16 cellular contexts compared by ENCODE assay signal in the genomic region with DNA sequence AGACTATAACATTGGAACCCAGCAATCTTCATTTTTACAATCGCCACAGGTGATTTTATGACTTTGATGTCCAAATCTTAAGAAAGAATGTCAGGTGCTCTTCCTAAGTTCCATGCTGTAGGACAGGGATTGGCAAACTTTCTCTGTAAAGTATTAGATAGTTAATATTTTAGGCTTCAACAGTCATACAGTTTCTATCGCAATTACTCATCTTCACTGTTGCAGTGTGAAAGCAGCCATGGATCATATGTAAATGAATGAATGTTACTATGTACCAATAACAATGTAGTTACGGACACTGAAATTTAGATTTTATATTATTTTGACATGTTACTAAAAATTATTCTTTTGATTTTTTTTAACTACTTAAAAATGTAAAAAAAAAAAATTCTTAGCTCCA.
A peak's percentile ranks its signal among the peaks of the same experiment; 100 is the strongest.
DNase-seq lines count a peak whose midpoint lies in the region; ATAC-seq and TF ChIP-seq lines count a peak whose summit lies in the region.
"Had no signal": no experiment of that assay in that cellular context is flagged by ENCODE, and none has a peak within 500 bp of the region (broad histone marks: within the 10 kb centered on the region; RNA-seq: fewer than 3 reads in every experiment).

No MANE protein-coding gene starts in this region.

- TF ChIP-seq CTCF in omental fat pad (IDR thresholded peaks at IDR 0.05), result no peak

- ATAC-seq in GM18873 (IDR thresholded peaks at IDR 0.05; ENCODE audit: low FRiP score, unreplicated experiment), result peak; percentile 55
- peak; percentile 68 for ATAC-seq in HG02759 (IDR thresholded peaks at IDR 0.05; ENCODE audit: unreplicated experiment)
- ATAC-seq in HG03378 (IDR thresholded peaks at IDR 0.05; ENCODE audit: unreplicated experiment), result peak; percentile 58
- ATAC-seq in omental fat pad (ENCODE audit: low FRiP score), result no peak
- ATAC-seq in HG03354 (IDR thresholded peaks at IDR 0.05; ENCODE audit: poor library complexity, severe bottlenecking, unreplicated experiment), result no peak

- DNase-seq in GM03348 (ENCODE audit: low spot score), result no peak
- DNase-seq in activated CD4-positive, CD25-positive, alpha-beta regulatory T cell treated with anti-CD3 and anti-CD28 coated beads, Interleukin-2, amount 50 U/mL, for 72 hours, result no peak
- DNase-seq in omental fat pad (ENCODE audit: low spot score), result no peak
- DNase-seq: DMS53, NCI-H1092, NCI-H146, NCI-H2081, NCI-H510A treated with DMSO at 0.1 percent for 48 hours, NCI-H82, PC-9, SJCRH30, T-helper 2 cell had no signal

Comparison
In these comparisons a context has a peak if more than half of its experiments do, and no peak if none do; other contexts are left out.
1. ATAC-seq: peak in GM18873 (single experiment), HG02759 (single experiment) and HG03378 (single experiment); none in omental fat pad (single experiment) and HG03354 (single experiment).